ENCODE assay signal across 31 cellular contexts in genomic region chr18:60198063-60198462, GRCh38.
A peak's percentile ranks its signal among the peaks of the same experiment; 100 is the strongest.
DNase-seq lines count a peak whose midpoint lies in the region; ATAC-seq, FAIRE-seq and TF ChIP-seq lines count a peak whose summit lies in the region.
"Had no signal": no experiment of that assay in that cellular context is flagged by ENCODE, and none has a peak within 500 bp of the region (broad histone marks: within the 10 kb centered on the region; RNA-seq: fewer than 3 reads in every experiment).

No MANE protein-coding gene starts in this region.

- H2BK12ac ChIP-seq in mesenchymal stem cell (ENCODE audit: low read length in 2 of 2): no peak overlapping the region

- no peak overlapping the region for H3K4me3 ChIP-seq in IMR-90 (ENCODE audit: insufficient read depth, low read depth, low read length)
- H3K4me3 ChIP-seq in K562: no peak overlapping the region
- no peak overlapping the region for H3K4me3 ChIP-seq in mesenchymal stem cell (ENCODE audit: insufficient read depth in 1 of 2, low read depth in 1 of 2, low read length in 2 of 2)
- no peak overlapping the region for H3K4me3 ChIP-seq in CD4-positive, alpha-beta memory T cell (ENCODE audit: low read length in 2 of 2)
- H3K4me3 ChIP-seq: lower lobe of right lung, mucosa of descending colon, pancreas, right atrium auricular region, SJSA1 had no signal

- H2AK5ac ChIP-seq in IMR-90 (ENCODE audit: low read depth, low read length) (no peak overlapping the region), mesenchymal stem cell (ENCODE audit: low read length, severe bottlenecking) (no peak overlapping the region)

- no peak overlapping the region for H3K9ac ChIP-seq in IMR-90 (ENCODE audit: low read depth, low read length)
- H3K9ac ChIP-seq in K562 (ENCODE audit: insufficient read depth in 1 of 2, low read depth in 2 of 2, low read length in 2 of 2): no peak overlapping the region
- H3K9ac ChIP-seq in mesenchymal stem cell (ENCODE audit: low read length): no peak overlapping the region

- no CpG with 5 or more reads among the region's 2 CpGs for WGBS in IMR-90 (ENCODE audit: extremely low coverage in 2 of 2, insufficient read length in 1 of 2), 2 experiments
- WGBS in K562 (ENCODE audit: insufficient coverage, low coverage, missing lambda C conversion rate): 6% methylated on average over 2 of the region's 2 CpGs
- 67% methylated on average over 1 of the region's 2 CpGs for WGBS in mesenchymal stem cell

- intact Hi-C loops in IMR-90 (cut with micrococcal nuclease): loop anchor here (10.0 kb wide), 1 partner anchor 177 kb away; the partner anchor contains the start of gene MC4R
- intact Hi-C loops in K562 (cut with micrococcal nuclease): no loop called here
- intact Hi-C loops in CD4-positive, alpha-beta memory T cell (cut with micrococcal nuclease): no loop called here

- no peaks in the 10 kb centered on the region for H3K79me1 ChIP-seq in IMR-90 (ENCODE audit: low read depth in 1 of 2, low read length in 2 of 2)
- H3K79me1 ChIP-seq in mesenchymal stem cell (replicated peaks; ENCODE audit: low read length, poor library complexity, severe bottlenecking): no peaks in the 10 kb centered on the region

- H3K4me1 ChIP-seq in IMR-90 (ENCODE audit: control insufficient read depth, insufficient read depth, low read length): no peaks in the 10 kb centered on the region
- H3K4me1 ChIP-seq in K562 (replicated peaks in 1 of 2; ENCODE audit: control insufficient read depth in 2 of 2, insufficient read depth in 2 of 2, low read length in 2 of 2): no peaks in the 10 kb centered on the region
- no peaks in the 10 kb centered on the region for H3K4me1 ChIP-seq in mesenchymal stem cell (ENCODE audit: control insufficient read depth, insufficient read depth, low read depth, low read length)
- no peaks in the 10 kb centered on the region for H3K4me1 ChIP-seq in CD4-positive, alpha-beta memory T cell (ENCODE audit: insufficient read depth, low read length)
- H3K4me1 ChIP-seq: lower lobe of right lung, pancreas, right atrium auricular region, SJSA1 had no signal

- no peak overlapping the region for H3K27ac ChIP-seq in IMR-90 (ENCODE audit: insufficient read depth, low read length)
- no peak overlapping the region for H3K27ac ChIP-seq in K562 (ENCODE audit: extremely low read depth, low read depth, low read length)
- H3K27ac ChIP-seq in mesenchymal stem cell (ENCODE audit: low read length, poor library complexity, severe bottlenecking): no peak overlapping the region
- no peak overlapping the region for H3K27ac ChIP-seq in CD4-positive, alpha-beta memory T cell (ENCODE audit: low read depth, low read length)
- H3K27ac ChIP-seq: brain microvascular endothelial cell, lower lobe of right lung, pancreas, right atrium auricular region, SJSA1 had no signal

- in situ Hi-C loops in IMR-90 (cut with MboI; ENCODE audit: low sequenced_read_pairs) (no loop called here), K562 (cut with MboI) (no loop called here)

- H3K4ac ChIP-seq in IMR-90 (ENCODE audit: low read depth, low read length) (no peak overlapping the region), mesenchymal stem cell (ENCODE audit: low read depth in 1 of 2, low read length in 2 of 2) (no peak overlapping the region)

- H3K36me3 Mint-ChIP-seq in CD4-positive, alpha-beta memory T cell: no peaks in the 10 kb centered on the region
- H3K36me3 Mint-ChIP-seq: CD8-positive, alpha-beta memory T cell had no signal

- no peak overlapping the region for H2BK15ac ChIP-seq in IMR-90 (ENCODE audit: low read depth, low read length)
- H2BK15ac ChIP-seq in mesenchymal stem cell (ENCODE audit: low read depth, poor library complexity, severe bottlenecking): no peak overlapping the region

- dilution Hi-C loops in IMR-90 (cut with HindIII; ENCODE audit: low sequenced_read_pairs, unreplicated experiment): no loop called here

- no peak overlapping the region for H3K4me3 Mint-ChIP-seq in CD4-positive, alpha-beta memory T cell
- H3K4me3 Mint-ChIP-seq: CD8-positive, alpha-beta memory T cell; nephron; T-helper 1 cell treated with Interleukin-12 subunit alpha and Interleukin-12 subunit beta and Interleukin-4 antibody, amounts not matched to agents 30 μg/mL and 1 μg/mL, for 36 hours had no signal

- H3K14ac ChIP-seq in IMR-90 (replicated peaks; ENCODE audit: low read depth, low read length) (no peak overlapping the region), mesenchymal stem cell (ENCODE audit: low read length in 2 of 2) (no peak overlapping the region)

- no peak overlapping the region for H3K18ac ChIP-seq in IMR-90 (ENCODE audit: low read depth, low read length)
- H3K18ac ChIP-seq in mesenchymal stem cell (ENCODE audit: low read depth in 1 of 2, low read length in 2 of 2): no peak overlapping the region

- TF ChIP-seq POLR2A in IMR-90 (IDR thresholded peaks at IDR 0.05; ENCODE audit: low read depth, low read length): no peak
- TF ChIP-seq POLR2A in K562 (conservative IDR thresholded peaks at IDR 0.05): no peak

- H4K20me1 ChIP-seq in IMR-90 (ENCODE audit: insufficient read depth, low read length) (no peaks in the 10 kb centered on the region), K562 (replicated peaks; ENCODE audit: control insufficient read depth, insufficient read depth, low read length) (no peaks in the 10 kb centered on the region)

- H2AFZ ChIP-seq in IMR-90 (replicated peaks; ENCODE audit: low read length, poor library complexity) (no peak overlapping the region), K562 (ENCODE audit: low read depth, low read length) (no peak overlapping the region), mesenchymal stem cell (ENCODE audit: low read depth, low read length) (no peak overlapping the region)

- no peak overlapping the region for H4K91ac ChIP-seq in IMR-90 (ENCODE audit: insufficient read depth, low read depth, low read length)
- H4K91ac ChIP-seq in mesenchymal stem cell (ENCODE audit: low read length): no peak overlapping the region

- no TSS peak for BruUV-seq in IMR-90 (replicated peaks; lab: Mats Ljungman, UMichigan)
- BruUV-seq in K562 (replicated peaks; lab: Mats Ljungman, UMichigan): no TSS peak

- H3K4me1 Mint-ChIP-seq in CD4-positive, alpha-beta memory T cell: no peaks in the 10 kb centered on the region
- H3K4me1 Mint-ChIP-seq: CD8-positive, alpha-beta memory T cell had no signal

- CTCF ChIA-PET in IMR-90 (lab: Yijun Ruan, JAX) (no interaction called here), K562 (lab: Yijun Ruan, JAX; ENCODE audit: low intra/inter-chr PET ratio) (no interaction called here)
- CTCF ChIA-PET in CD4-positive, alpha-beta memory T cell (lab: Charles Lee; ENCODE audit: partially characterized antibody): no interaction called here

- POLR2A ChIA-PET in IMR-90 (lab: Charles Lee; ENCODE audit: unreplicated experiment) (no interaction called here), K562 (lab: Yijun Ruan, JAX) (no interaction called here)
- POLR2A ChIA-PET in CD4-positive, alpha-beta memory T cell (lab: Charles Lee; ENCODE audit: partially characterized antibody): no interaction called here

- no peaks in the 10 kb centered on the region for H3K36me3 ChIP-seq in IMR-90 (ENCODE audit: control insufficient read depth, insufficient read depth, low read length)
- H3K36me3 ChIP-seq in K562 (ENCODE audit: control insufficient read depth, insufficient read depth, low read length): no peaks in the 10 kb centered on the region
- no peaks in the 10 kb centered on the region for H3K36me3 ChIP-seq in mesenchymal stem cell (ENCODE audit: control insufficient read depth in 1 of 2, insufficient read depth in 2 of 2, low read depth in 1 of 2, low read length in 2 of 2)
- no peaks in the 10 kb centered on the region for H3K36me3 ChIP-seq in CD4-positive, alpha-beta memory T cell (ENCODE audit: insufficient read depth, low read length)
- H3K36me3 ChIP-seq: brain microvascular endothelial cell, lower lobe of right lung, pancreas, right atrium auricular region, SJSA1 had no signal

- H2BK120ac ChIP-seq in IMR-90 (ENCODE audit: low read depth, low read length) (no peak overlapping the region), mesenchymal stem cell (ENCODE audit: low read depth, low read length) (no peak overlapping the region)

- H4K8ac ChIP-seq in IMR-90 (ENCODE audit: low read depth in 2 of 2, low read length in 2 of 2): no peak overlapping the region
- H4K8ac ChIP-seq in mesenchymal stem cell (ENCODE audit: low read length): no peak overlapping the region

- H3K56ac ChIP-seq in IMR-90 (ENCODE audit: extremely low read depth, insufficient read depth, low read length): no peak overlapping the region

- no peak overlapping the region for H4K5ac ChIP-seq in IMR-90 (ENCODE audit: low read depth, low read length)

- H3K4me2 ChIP-seq in IMR-90 (ENCODE audit: low read depth, low read length) (no peak overlapping the region), K562 (ENCODE audit: insufficient read depth, low read length) (no peak overlapping the region), mesenchymal stem cell (ENCODE audit: low read length, poor library complexity, severe bottlenecking) (no peak overlapping the region)

- DNase-seq in DMS 273 (lab: John Stamatoyannopoulos, UW; ENCODE audit: unreplicated experiment) (peak; percentile 70), IMR-90 (peak; percentile 56), K562 (ENCODE audit: extremely low read depth in 1 of 4, low spot score in 3 of 4) (peak; percentile 2 to 8 (median 4)), mesenchymal stem cell (peak; percentile 76), NCI-H1930 (lab: John Stamatoyannopoulos, UW) (no peak), SHP77 (lab: John Stamatoyannopoulos, UW) (no peak)
- DNase-seq in CD4-positive, alpha-beta memory T cell: no peak
- DNase-seq: activated CD4-positive, alpha-beta T cell treated with anti-CD3 and anti-CD28 coated beads for 1 hour; activated naive CD4-positive, alpha-beta T cell; activated T-cell treated with anti-CD3 and anti-CD28 coated beads, Interleukin-2, amount 50 U/mL, for 1 hour; AML-193; brain microvascular endothelial cell; CD8-positive, alpha-beta memory T cell; DMS79; effector memory CD4-positive, alpha-beta T cell; islet precursor cell; Kasumi-1; lower lobe of right lung; NCI-H2029 treated with DMSO at 0.1 percent for 48 hours; NCI-H446 treated with DMSO at 0.1 percent for 48 hours; pancreas; stimulated activated naive CD8-positive, alpha-beta T cell treated with anti-CD3 and anti-CD28 coated beads, Interleukin-15, Interleukin-2, amounts not matched to agents 100 U/mL and 50 U/mL, for 24 hours had no signal

- H3K23ac ChIP-seq in IMR-90 (ENCODE audit: low read depth, low read length): no peak overlapping the region
- no peak overlapping the region for H3K23ac ChIP-seq in mesenchymal stem cell (ENCODE audit: low read length in 2 of 2)

- no peaks in the 10 kb centered on the region for H3K79me2 ChIP-seq in K562 (ENCODE audit: control insufficient read depth, insufficient read depth, low read length)

- no peak for TF ChIP-seq EP300 in K562 (IDR thresholded peaks at IDR 0.05; ENCODE audit: low read length)

- no peak overlapping the region for H2AK9ac ChIP-seq in IMR-90 (replicated peaks; ENCODE audit: low read depth, low read length, poor library complexity)

- H3K9me1 ChIP-seq in IMR-90 (ENCODE audit: insufficient read depth, low read length) (no peaks in the 10 kb centered on the region), K562 (ENCODE audit: control insufficient read depth, insufficient read depth, low read length) (no peaks in the 10 kb centered on the region)

- TF ChIP-seq CTCF in IMR-90 (conservative IDR thresholded peaks at IDR 0.05; ENCODE audit: low read depth, low read length): no peak
- no peak for TF ChIP-seq CTCF in K562 (IDR thresholded peaks at IDR 0.05 in 2 of 3, conservative IDR thresholded peaks at IDR 0.05 in 1 of 3; ENCODE audit: insufficient read depth in 2 of 3, low read depth in 1 of 3, low read length in 3 of 3)

- no peak overlapping the region for H3K27ac Mint-ChIP-seq in CD4-positive, alpha-beta memory T cell
- H3K27ac Mint-ChIP-seq: CD8-positive, alpha-beta memory T cell; nephron; T-helper 1 cell treated with Interleukin-12 subunit alpha and Interleukin-12 subunit beta and Interleukin-4 antibody, amounts not matched to agents 30 μg/mL and 1 μg/mL, for 36 hours had no signal

- H3K9me3 Mint-ChIP-seq in CD4-positive, alpha-beta memory T cell: peaks cover 0 to 3% (median 0%) of the 10 kb centered on the region in 8 donors
- H3K9me3 Mint-ChIP-seq: nephron; T-helper 1 cell treated with Interleukin-12 subunit alpha and Interleukin-12 subunit beta and Interleukin-4 antibody, amounts not matched to agents 30 μg/mL and 1 μg/mL, for 36 hours had no signal

- H3K27me3 ChIP-seq in IMR-90 (ENCODE audit: control insufficient read depth, insufficient read depth, low read length): no peaks in the 10 kb centered on the region
- no peaks in the 10 kb centered on the region for H3K27me3 ChIP-seq in K562 (ENCODE audit: control insufficient read depth in 2 of 2, insufficient read depth in 2 of 2, low read length in 2 of 2)
- H3K27me3 ChIP-seq in mesenchymal stem cell (ENCODE audit: control insufficient read depth in 1 of 2, insufficient read depth in 1 of 2, low read length in 2 of 2): no peaks in the 10 kb centered on the region
- H3K27me3 ChIP-seq in CD4-positive, alpha-beta memory T cell (ENCODE audit: insufficient read depth, low read length): no peaks in the 10 kb centered on the region
- H3K27me3 ChIP-seq: pancreas, right atrium auricular region, SJSA1 had no signal

- ATAC-seq in IMR-90 (ENCODE audit: low read depth) (no peak), K562 (no peak)
- ATAC-seq: esophagus mucosa; lower lobe of right lung; mucosa of descending colon; Panc1; pancreas; stimulated activated naive CD8-positive, alpha-beta T cell treated with anti-CD3 and anti-CD28 coated beads, Interleukin-15, Interleukin-2, amounts not matched to agents 100 U/mL and 50 U/mL, for 24 hours had no signal

- no peaks in the 10 kb centered on the region for H3K27me3 Mint-ChIP-seq in CD4-positive, alpha-beta memory T cell

- H2BK5ac ChIP-seq in IMR-90 (ENCODE audit: low read depth, low read length, poor library complexity, severe bottlenecking): no peak overlapping the region
- H2BK5ac ChIP-seq in mesenchymal stem cell (ENCODE audit: low read depth, low read length, poor library complexity, severe bottlenecking): no peak overlapping the region

- TF ChIP-seq RAD21 in IMR-90 (IDR thresholded peaks at IDR 0.05; ENCODE audit: low read length) (no peak), K562 (CRISPR knock-in tag; conservative IDR thresholded peaks at IDR 0.05 in 1 of 2, IDR thresholded peaks at IDR 0.05 in 1 of 2) (no peak)

- no peak for FAIRE-seq in K562 (lab: Jason Lieb, UNC)
- FAIRE-seq: colon, H54, pancreas had no signal

- H3K9me3 ChIP-seq in IMR-90 (ENCODE audit: control insufficient read depth, insufficient read depth, low read length) (no peaks in the 10 kb centered on the region), K562 (replicated peaks; ENCODE audit: control insufficient read depth, insufficient read depth, low read depth, low read length) (no peaks in the 10 kb centered on the region), mesenchymal stem cell (ENCODE audit: control insufficient read depth, low read length) (no peaks in the 10 kb centered on the region)
- H3K9me3 ChIP-seq in CD4-positive, alpha-beta memory T cell (ENCODE audit: control insufficient read depth in 1 of 2, low read length in 2 of 2): no peaks in the 10 kb centered on the region
- H3K9me3 ChIP-seq: lower lobe of right lung, mucosa of descending colon, pancreas, right atrium auricular region, SJSA1 had no signal

- no peak overlapping the region for H2BK20ac ChIP-seq in IMR-90 (ENCODE audit: low read depth, low read length)

Comparison
In these comparisons a context has a peak if more than half of its experiments do, and no peak if none do; other contexts are left out.
1. DNase-seq: peak in DMS 273 (single experiment), IMR-90 (single experiment), K562 (4 of 4) and mesenchymal stem cell (single experiment); none in NCI-H1930 (0 of 2), CD4-positive, alpha-beta memory T cell (0 of 5) and SHP77 (0 of 2).